Comparison of ENCODE assay signal across 10 cellular contexts in the genomic region with DNA sequence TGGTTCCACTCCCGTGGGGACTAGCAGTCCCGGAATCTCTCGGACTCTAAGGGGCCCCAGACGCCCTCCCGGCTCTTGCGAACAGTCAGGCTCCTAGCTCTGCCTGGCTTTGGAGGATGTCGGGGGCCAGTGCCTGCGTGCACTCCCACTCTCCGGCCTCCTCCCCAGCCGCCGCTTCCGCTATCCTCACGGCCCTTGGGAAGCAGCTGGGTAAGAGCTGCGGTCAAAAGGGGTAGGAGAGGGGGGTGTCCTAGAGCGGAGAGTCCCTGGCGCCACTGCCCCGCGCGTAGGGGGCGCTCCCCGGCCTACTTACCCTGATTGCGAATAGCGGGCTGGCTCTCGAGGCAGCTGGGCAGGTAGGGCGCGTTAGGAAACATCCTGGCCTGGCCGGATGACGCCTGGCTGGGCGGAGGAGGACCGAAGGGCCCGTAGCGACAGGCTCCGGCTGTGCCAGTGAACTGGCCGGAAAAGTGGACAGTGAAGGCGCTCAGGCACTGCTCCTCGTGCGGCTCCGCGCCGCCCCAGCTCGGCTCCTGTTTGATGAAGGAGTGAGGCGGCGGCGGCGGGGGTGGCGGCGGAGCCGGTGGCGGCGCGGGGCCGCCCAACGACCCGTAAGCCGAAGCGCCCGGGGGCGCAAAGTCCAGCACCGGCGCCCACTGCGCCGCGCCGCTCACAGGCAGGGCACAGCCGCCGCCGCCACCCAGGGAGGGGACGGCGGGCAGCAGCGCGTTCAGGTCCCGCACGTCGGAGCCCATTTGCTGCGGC. TPM values are rescaled to one million over a fixed set of nuclear protein-coding genes. Genes with fewer than 3 reads are reported as not detected.
DNase-seq lines count a peak whose midpoint lies in the region; ATAC-seq and TF ChIP-seq lines count a peak whose summit lies in the region.
"Had no signal": no experiment of that assay in that cellular context is flagged by ENCODE, and none has a peak within 500 bp of the region (broad histone marks: within the 10 kb centered on the region; RNA-seq: fewer than 3 reads in every experiment).

No MANE protein-coding gene starts in this region.

- peaks cover 80% of the 10 kb centered on the region for H3K27me3 Mint-ChIP-seq in activated CD8-positive, alpha-beta T cell treated with anti-CD3 and anti-CD28 coated beads for 36 hours

- POLR2A ChIA-PET in HEK293T (lab: Yijun Ruan, JAX) = interaction anchor here (1.2 to 1.4 kb wide), 2 partner anchors 32 to 149 kb away, joined by 3 to 4 read pairs; partner anchors contain the start of gene EIF3M
- POLR2A ChIA-PET in activated CD8-positive, alpha-beta T cell treated with anti-CD3 and anti-CD28 coated beads for 36 hours (lab: Charles Lee) = no interaction called here

- H3K4me3 ChIP-seq in left lung = peak overlapping the region; percentile 15 to 17

- no peaks in the 10 kb centered on the region for H3K9me3 ChIP-seq in left lung

- no peaks in the 10 kb centered on the region for H3K36me3 ChIP-seq in left lung

- H3K4me3 Mint-ChIP-seq in activated CD8-positive, alpha-beta T cell treated with anti-CD3 and anti-CD28 coated beads for 36 hours = no peak overlapping the region
- H3K4me3 Mint-ChIP-seq: natural killer cell treated with Interleukin-12 subunit alpha and Interleukin-12 subunit beta and Interleukin-15 and Interleukin-18, amount 100 ng/mL, for 72 hours had no signal

- ATAC-seq in left lung (no peak), HG02798 (IDR thresholded peaks at IDR 0.05; ENCODE audit: poor library complexity, unreplicated experiment) (no peak), GM21360 (IDR thresholded peaks at IDR 0.05; ENCODE audit: unreplicated experiment) (no peak)
- ATAC-seq in activated CD8-positive, alpha-beta T cell treated with anti-CD3 and anti-CD28 coated beads for 36 hours = no peak
- ATAC-seq: natural killer cell treated with Interleukin-12 subunit alpha and Interleukin-12 subunit beta and Interleukin-15 and Interleukin-18, amount 100 ng/mL, for 72 hours had no signal

- peaks cover 97 to 100% of the 10 kb centered on the region in 2 donors for H3K27me3 ChIP-seq in left lung

- H3K36me3 Mint-ChIP-seq in activated CD8-positive, alpha-beta T cell treated with anti-CD3 and anti-CD28 coated beads for 36 hours (ENCODE audit: low read depth) = no peaks in the 10 kb centered on the region
- H3K36me3 Mint-ChIP-seq: natural killer cell treated with Interleukin-12 subunit alpha and Interleukin-12 subunit beta and Interleukin-15 and Interleukin-18, amount 100 ng/mL, for 72 hours had no signal

- DNase-seq in AML-193 (lab: John Stamatoyannopoulos, UW) (peak; percentile 54 to 56), HEK293T (ENCODE audit: extremely low spot score) (peak; percentile 61), left lung (no peak)
- DNase-seq in activated CD4-positive, CD25-positive, alpha-beta regulatory T cell (lab: John Stamatoyannopoulos, UW) = no peak
- no peak for DNase-seq in activated CD8-positive, alpha-beta T cell treated with anti-CD3 and anti-CD28 coated beads for 36 hours

- WGBS in adipose tissue, 3 donors = 1 to 2% (median 2%) methylated on average over 67 to 75 of the region's 75 CpGs

- TF ChIP-seq CTCF in left lung (IDR thresholded peaks at IDR 0.05) = no peak
- no peak for TF ChIP-seq CTCF in activated CD8-positive, alpha-beta T cell treated with anti-CD3 and anti-CD28 coated beads for 36 hours (IDR thresholded peaks at IDR 0.05)

- no peak overlapping the region for H3K27ac Mint-ChIP-seq in activated CD8-positive, alpha-beta T cell treated with anti-CD3 and anti-CD28 coated beads for 36 hours
- H3K27ac Mint-ChIP-seq: natural killer cell treated with Interleukin-12 subunit alpha and Interleukin-12 subunit beta and Interleukin-15 and Interleukin-18, amount 100 ng/mL, for 72 hours had no signal

- H3K4me1 Mint-ChIP-seq in activated CD8-positive, alpha-beta T cell treated with anti-CD3 and anti-CD28 coated beads for 36 hours (ENCODE audit: low read depth) = peaks cover 29% of the 10 kb centered on the region

- H3K27ac ChIP-seq in adipose tissue (ENCODE audit: low read depth, low read length) (peak overlapping the region; percentile 66), left lung (no peak overlapping the region)

- intact Hi-C loops in left lung (cut with DNase I) = no loop called here
- intact Hi-C loops in activated CD8-positive, alpha-beta T cell treated with anti-CD3 and anti-CD28 coated beads for 36 hours (cut with micrococcal nuclease) = loop anchor here (10.0 kb wide), 1 partner anchor 730 kb away; no protein-coding TSS in a partner anchor

- CTCF ChIA-PET in HEK293T (lab: Yijun Ruan, JAX) = no interaction called here
- CTCF ChIA-PET in activated CD8-positive, alpha-beta T cell treated with anti-CD3 and anti-CD28 coated beads for 36 hours (lab: Charles Lee) = no interaction called here

- H3K4me1 ChIP-seq in left lung = peaks cover 6 to 40% of the 10 kb centered on the region in 2 donors

- no peaks in the 10 kb centered on the region for H3K9me3 Mint-ChIP-seq in activated CD8-positive, alpha-beta T cell treated with anti-CD3 and anti-CD28 coated beads for 36 hours
- H3K9me3 Mint-ChIP-seq: natural killer cell treated with Interleukin-12 subunit alpha and Interleukin-12 subunit beta and Interleukin-15 and Interleukin-18, amount 100 ng/mL, for 72 hours had no signal

TF ChIP-seq in HEK293T, 16 proteins besides CTCF, POLR2A, EP300 and RAD21:
- TF ChIP-seq, protein P1, sequence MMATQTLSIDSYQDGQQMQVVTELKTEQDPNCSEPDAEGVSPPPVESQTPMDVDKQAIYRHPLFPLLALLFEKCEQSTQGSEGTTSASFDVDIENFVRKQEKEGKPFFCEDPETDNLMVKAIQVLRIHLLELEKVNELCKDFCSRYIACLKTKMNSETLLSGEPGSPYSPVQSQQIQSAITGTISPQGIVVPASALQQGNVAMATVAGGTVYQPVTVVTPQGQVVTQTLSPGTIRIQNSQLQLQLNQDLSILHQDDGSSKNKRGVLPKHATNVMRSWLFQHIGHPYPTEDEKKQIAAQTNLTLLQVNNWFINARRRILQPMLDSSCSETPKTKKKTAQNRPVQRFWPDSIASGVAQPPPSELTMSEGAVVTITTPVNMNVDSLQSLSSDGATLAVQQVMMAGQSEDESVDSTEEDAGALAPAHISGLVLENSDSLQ (IDR thresholded peaks at IDR 0.05) = no peak

RNA-seq across cellular contexts. Expression of gene WT1, which starts 0.8 kb away (rescaled TPM):
- polyA plus RNA-seq in adipose tissue = 10 to 100 TPM in 2 of 3 donors, under 1 TPM in 1; 0.28 to 27.1 (median 14.5) TPM
- 1 to 10 TPM in 1 of 2 donors, under 1 TPM in 1; 0.13 to 3.6 TPM for total RNA-seq in left lung
- not detected for total RNA-seq in activated CD8-positive, alpha-beta T cell treated with anti-CD3 and anti-CD28 coated beads for 36 hours
- total RNA-seq: cerebellum; natural killer cell treated with Interleukin-12 subunit alpha and Interleukin-12 subunit beta and Interleukin-15 and Interleukin-18, amount 100 ng/mL, for 72 hours had no signal

Comparison
In these comparisons a context has a peak if more than half of its experiments do, and no peak if none do; other contexts are left out.
1. DNase-seq: peak in AML-193 (2 of 2) and HEK293T (single experiment); none in left lung (0 of 2), activated CD4-positive, CD25-positive, alpha-beta regulatory T cell (0 of 4) and activated CD8-positive, alpha-beta T cell treated with anti-CD3 and anti-CD28 coated beads for 36 hours (single experiment).